ENCODE assay signal across 13 cellular contexts in the genomic region with DNA sequence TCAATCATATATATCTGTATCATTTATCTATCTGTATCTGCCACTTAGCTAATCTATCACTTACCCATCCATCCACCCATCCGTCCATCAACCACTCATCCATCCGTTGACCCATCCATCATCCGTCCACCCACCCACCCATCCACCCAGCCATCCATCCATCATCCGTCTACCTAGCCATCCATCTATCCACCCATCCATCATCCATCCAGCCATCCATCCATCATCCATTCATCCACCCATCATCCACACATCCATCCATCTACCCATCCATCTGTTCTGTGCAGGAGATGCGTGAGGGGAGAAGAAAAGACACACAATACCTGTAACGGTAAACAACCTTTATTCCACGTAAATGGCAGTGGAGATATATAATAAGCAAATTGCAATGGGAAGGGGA. TPM values are rescaled to one million over a fixed set of nuclear protein-coding genes. Genes with fewer than 3 reads are reported as not detected.
A peak's percentile ranks its signal among the peaks of the same experiment; 100 is the strongest.
DNase-seq lines count a peak whose midpoint lies in the region; ATAC-seq and TF ChIP-seq lines count a peak whose summit lies in the region.
"Had no signal": no experiment of that assay in that cellular context is flagged by ENCODE, and none has a peak within 500 bp of the region (broad histone marks: within the 10 kb centered on the region; RNA-seq: fewer than 3 reads in every experiment).

No MANE protein-coding gene starts in this region.

- peak overlapping the region in 1 of 2 donors; percentile 4 for H3K27ac Mint-ChIP-seq in natural killer cell treated with Interleukin-12 subunit alpha and Interleukin-12 subunit beta and Interleukin-15 and Interleukin-18, amount 100 ng/mL, for 72 hours
- H3K27ac Mint-ChIP-seq in natural killer cell: no peak overlapping the region
- H3K27ac Mint-ChIP-seq in WTC11: no peak overlapping the region
- H3K27ac Mint-ChIP-seq: GM23338 had no signal

- DNase-seq in natural killer cell treated with Interleukin-12 subunit alpha and Interleukin-12 subunit beta and Interleukin-15 and Interleukin-18, amount 100 ng/mL, for 72 hours (ENCODE audit: low spot score): no peak
- DNase-seq in natural killer cell (no peak), WTC11 (ENCODE audit: low spot score) (no peak), posterior vena cava (ENCODE audit: low spot score) (peak; percentile 10), brain microvascular endothelial cell (no peak)
- DNase-seq: BE2C; CD4-positive, alpha-beta memory T cell; DMS79; H7 had no signal

- no peaks in the 10 kb centered on the region for H3K36me3 Mint-ChIP-seq in natural killer cell treated with Interleukin-12 subunit alpha and Interleukin-12 subunit beta and Interleukin-15 and Interleukin-18, amount 100 ng/mL, for 72 hours
- no peaks in the 10 kb centered on the region for H3K36me3 Mint-ChIP-seq in natural killer cell
- no peaks in the 10 kb centered on the region for H3K36me3 Mint-ChIP-seq in WTC11
- H3K36me3 Mint-ChIP-seq: CD4-positive, alpha-beta memory T cell had no signal

- no peaks in the 10 kb centered on the region for H3K36me3 ChIP-seq in brain microvascular endothelial cell (replicated peaks)
- H3K36me3 ChIP-seq: BE2C had no signal

- H3K27me3 ChIP-seq in brain microvascular endothelial cell (replicated peaks): no peaks in the 10 kb centered on the region

- no peak for TF ChIP-seq CTCF in natural killer cell (IDR thresholded peaks at IDR 0.05)
- TF ChIP-seq CTCF in WTC11 (IDR thresholded peaks at IDR 0.05): no peak
- TF ChIP-seq CTCF in brain microvascular endothelial cell (IDR thresholded peaks at IDR 0.05; ENCODE audit: low read depth, low read length, missing control alignments): no peak

- in situ Hi-C loops in brain microvascular endothelial cell (cut with HindIII; ENCODE audit: low pct_ligation_motif_present, low sequenced_read_pairs): no loop called here

- H3K27ac ChIP-seq in brain microvascular endothelial cell: no peak overlapping the region
- H3K27ac ChIP-seq: C4-2B had no signal

- peaks cover 4% of the 10 kb centered on the region for H3K9me3 Mint-ChIP-seq in natural killer cell treated with Interleukin-12 subunit alpha and Interleukin-12 subunit beta and Interleukin-15 and Interleukin-18, amount 100 ng/mL, for 72 hours
- H3K9me3 Mint-ChIP-seq in natural killer cell (peaks cover 3 to 9% of the 10 kb centered on the region in 2 donors), WTC11 (peaks cover 15% of the 10 kb centered on the region)
- H3K9me3 Mint-ChIP-seq: CD4-positive, alpha-beta memory T cell had no signal

- H3K4me3 ChIP-seq in brain microvascular endothelial cell (ENCODE audit: low read depth, low read length): no peak overlapping the region
- H3K4me3 ChIP-seq: GM23338 had no signal

- intact Hi-C loops in natural killer cell (cut with micrococcal nuclease): no loop called here
- intact Hi-C loops in posterior vena cava (cut with DNase I): no loop called here

- CTCF ChIA-PET in WTC11 (lab: Charles Lee): interaction anchor here (1.3 kb wide), 1 partner anchor 24 kb away, joined by 4 read pairs; no protein-coding TSS in a partner anchor

- ATAC-seq in natural killer cell treated with Interleukin-12 subunit alpha and Interleukin-12 subunit beta and Interleukin-15 and Interleukin-18, amount 100 ng/mL, for 72 hours: no peak
- ATAC-seq in natural killer cell (no peak), WTC11 (no peak), HG02798 (IDR thresholded peaks at IDR 0.05; ENCODE audit: poor library complexity, unreplicated experiment) (no peak), GM21619 (IDR thresholded peaks at IDR 0.05; ENCODE audit: unreplicated experiment) (no peak)

- H3K4me1 Mint-ChIP-seq in natural killer cell treated with Interleukin-12 subunit alpha and Interleukin-12 subunit beta and Interleukin-15 and Interleukin-18, amount 100 ng/mL, for 72 hours (ENCODE audit: low read depth in 2 of 2): peaks cover 7 to 16% of the 10 kb centered on the region in 2 donors
- H3K4me1 Mint-ChIP-seq in natural killer cell: peaks cover 0 to 10% of the 10 kb centered on the region in 2 donors
- no peaks in the 10 kb centered on the region for H3K4me1 Mint-ChIP-seq in WTC11
- H3K4me1 Mint-ChIP-seq: GM23338 had no signal

- peak overlapping the region; percentile 4 for H3K4me3 Mint-ChIP-seq in natural killer cell treated with Interleukin-12 subunit alpha and Interleukin-12 subunit beta and Interleukin-15 and Interleukin-18, amount 100 ng/mL, for 72 hours
- H3K4me3 Mint-ChIP-seq in natural killer cell (no peak overlapping the region), WTC11 (no peak overlapping the region)
- H3K4me3 Mint-ChIP-seq: GM23338 had no signal

- H3K27me3 Mint-ChIP-seq in natural killer cell treated with Interleukin-12 subunit alpha and Interleukin-12 subunit beta and Interleukin-15 and Interleukin-18, amount 100 ng/mL, for 72 hours: peaks cover 0 to 3% of the 10 kb centered on the region in 2 donors
- peaks cover 0 to 3% of the 10 kb centered on the region in 2 donors for H3K27me3 Mint-ChIP-seq in natural killer cell (ENCODE audit: low read depth in 2 of 2)
- H3K27me3 Mint-ChIP-seq in WTC11 (ENCODE audit: low read depth): peaks cover 20% of the 10 kb centered on the region
- H3K27me3 Mint-ChIP-seq: CD4-positive, alpha-beta memory T cell had no signal

- POLR2A ChIA-PET in WTC11 (lab: Charles Lee): no interaction called here

TF ChIP-seq in WTC11, 78 proteins besides CTCF, POLR2A, EP300 and RAD21:
- TF ChIP-seq, protein P1, sequence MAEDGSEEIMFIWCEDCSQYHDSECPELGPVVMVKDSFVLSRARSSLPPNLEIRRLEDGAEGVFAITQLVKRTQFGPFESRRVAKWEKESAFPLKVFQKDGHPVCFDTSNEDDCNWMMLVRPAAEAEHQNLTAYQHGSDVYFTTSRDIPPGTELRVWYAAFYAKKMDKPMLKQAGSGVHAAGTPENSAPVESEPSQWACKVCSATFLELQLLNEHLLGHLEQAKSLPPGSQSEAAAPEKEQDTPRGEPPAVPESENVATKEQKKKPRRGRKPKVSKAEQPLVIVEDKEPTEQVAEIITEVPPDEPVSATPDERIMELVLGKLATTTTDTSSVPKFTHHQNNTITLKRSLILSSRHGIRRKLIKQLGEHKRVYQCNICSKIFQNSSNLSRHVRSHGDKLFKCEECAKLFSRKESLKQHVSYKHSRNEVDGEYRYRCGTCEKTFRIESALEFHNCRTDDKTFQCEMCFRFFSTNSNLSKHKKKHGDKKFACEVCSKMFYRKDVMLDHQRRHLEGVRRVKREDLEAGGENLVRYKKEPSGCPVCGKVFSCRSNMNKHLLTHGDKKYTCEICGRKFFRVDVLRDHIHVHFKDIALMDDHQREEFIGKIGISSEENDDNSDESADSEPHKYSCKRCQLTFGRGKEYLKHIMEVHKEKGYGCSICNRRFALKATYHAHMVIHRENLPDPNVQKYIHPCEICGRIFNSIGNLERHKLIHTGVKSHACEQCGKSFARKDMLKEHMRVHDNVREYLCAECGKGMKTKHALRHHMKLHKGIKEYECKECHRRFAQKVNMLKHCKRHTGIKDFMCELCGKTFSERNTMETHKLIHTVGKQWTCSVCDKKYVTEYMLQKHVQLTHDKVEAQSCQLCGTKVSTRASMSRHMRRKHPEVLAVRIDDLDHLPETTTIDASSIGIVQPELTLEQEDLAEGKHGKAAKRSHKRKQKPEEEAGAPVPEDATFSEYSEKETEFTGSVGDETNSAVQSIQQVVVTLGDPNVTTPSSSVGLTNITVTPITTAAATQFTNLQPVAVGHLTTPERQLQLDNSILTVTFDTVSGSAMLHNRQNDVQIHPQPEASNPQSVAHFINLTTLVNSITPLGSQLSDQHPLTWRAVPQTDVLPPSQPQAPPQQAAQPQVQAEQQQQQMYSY (CRISPR knock-in tag; IDR thresholded peaks at IDR 0.05): no peak
- TF ChIP-seq HMGA2 (CRISPR knock-in tag; IDR thresholded peaks at IDR 0.05): peak; percentile 57; the same call in 1 of the 2 replicates

RNA-seq across cellular contexts. Expression of a gene that starts 20.2 kb away (rescaled TPM):
- total RNA-seq in natural killer cell treated with Interleukin-12 subunit alpha and Interleukin-12 subunit beta and Interleukin-15 and Interleukin-18, amount 100 ng/mL, for 72 hours: 10 to 100 TPM; 28.0 to 48.2 TPM
- total RNA-seq in natural killer cell (10 to 100 TPM; 21.0 to 30.2 (median 21.7) TPM), WTC11 (2021) (38.0 to 41.4 TPM (median 39.6 TPM) in 3 replicates), posterior vena cava (10 to 100 TPM; 11.2 to 13.6 TPM)

RNA-seq across cellular contexts. Expression of a gene that starts 20.3 kb away (rescaled TPM):
- total RNA-seq in natural killer cell treated with Interleukin-12 subunit alpha and Interleukin-12 subunit beta and Interleukin-15 and Interleukin-18, amount 100 ng/mL, for 72 hours: 10 to 100 TPM; 29.5 to 83.7 TPM
- total RNA-seq in natural killer cell (10 to 100 TPM; 39.5 to 55.9 (median 54.2) TPM), WTC11 (2021) (32.7 to 34.2 TPM (median 33.3 TPM) in 3 replicates), posterior vena cava (10 to 100 TPM in 1 of 2 donors, 1 to 10 TPM in 1; 9.7 to 10.2 TPM)
